Comparison of ENCODE assay signal across 8 cellular contexts in genomic region chr1:248824701-248825100, GRCh38. TPM values are rescaled to one million over a fixed set of nuclear protein-coding genes. Genes with fewer than 3 reads are reported as not detected.
DNase-seq lines count a peak whose midpoint lies in the region; TF ChIP-seq lines count a peak whose summit lies in the region.

No MANE protein-coding gene starts in this region.

- peak overlapping the region; percentile 53 for H3K27ac Mint-ChIP-seq in chondrocyte (ENCODE audit: unreplicated experiment)

- H3K27me3 Mint-ChIP-seq in chondrocyte (ENCODE audit: low read depth) = no peaks in the 10 kb centered on the region

- TF ChIP-seq CTCF in AG04449 (IDR thresholded peaks at IDR 0.05; ENCODE audit: insufficient read depth, low read length, missing control alignments) (no peak), chondrocyte (IDR thresholded peaks at IDR 0.05) (no peak)

- POLR2A ChIA-PET in AG04449 (lab: Yijun Ruan, JAX) = interaction anchor here (0.6 to 3.3 kb wide), 3 partner anchors 13 to 1962 kb away, joined by 4 to 23 read pairs (median 5); partner anchors contain the start of genes ZNF672 and ZNF692

- H3K4me1 ChIP-seq in muscle layer of duodenum (ENCODE audit: control insufficient read depth in 1 of 2, insufficient read depth in 2 of 2, low read length in 2 of 2) = peaks cover 18 to 64% of the 10 kb centered on the region in 2 donors

- CTCF ChIA-PET in AG04449 (lab: Yijun Ruan, JAX) = interaction anchor here (1.5 to 5.4 kb wide), 3 partner anchors 13 to 34 kb away, joined by 5 to 56 read pairs (median 8); partner anchors contain the start of genes ZNF672 and ZNF692

- no peaks in the 10 kb centered on the region for H3K27me3 ChIP-seq in muscle layer of duodenum (ENCODE audit: low read depth, low read length)

- peak overlapping the region; percentile 92 for H3K4me3 Mint-ChIP-seq in chondrocyte (ENCODE audit: unreplicated experiment)

- no peaks in the 10 kb centered on the region for H3K9me3 ChIP-seq in muscle layer of duodenum (ENCODE audit: control insufficient read depth in 1 of 2, low read length in 2 of 2)

- no peaks in the 10 kb centered on the region for H3K9me3 Mint-ChIP-seq in chondrocyte (ENCODE audit: low read depth)

- H3K4me3 ChIP-seq in AG04449 (ENCODE audit: low read depth, low read length) (peak overlapping the region; percentile 71), muscle layer of duodenum (ENCODE audit: low read depth in 1 of 2, low read length in 2 of 2) (peak overlapping the region; percentile 94 to 95)
- peak overlapping the region; percentile 87 for H3K4me3 ChIP-seq in Jurkat, Clone E6-1 (ENCODE audit: low read length)

- peak overlapping the region; percentile 99 for H3K27ac ChIP-seq in muscle layer of duodenum (ENCODE audit: low read length)

- H3K4me1 Mint-ChIP-seq in chondrocyte (ENCODE audit: low read depth) = peaks cover 62% of the 10 kb centered on the region

- H3K36me3 Mint-ChIP-seq in chondrocyte (ENCODE audit: low read depth) = peaks cover 5% of the 10 kb centered on the region

- H3K36me3 ChIP-seq in muscle layer of duodenum (ENCODE audit: control insufficient read depth in 1 of 2, insufficient read depth in 2 of 2, low read length in 2 of 2) = peaks cover 0 to 29% of the 10 kb centered on the region in 2 donors

- no peak for DNase-seq in AG04449 (ENCODE audit: low read depth, low spot score)
- DNase-seq in Jurkat, Clone E6-1 (ENCODE audit: low read depth, low spot score) = no peak
- DNase-seq in chondrocyte (ENCODE audit: low spot score) = no peak
- DNase-seq in NCI-H1417 treated with DMSO at 0.1 percent for 48 hours (lab: John Stamatoyannopoulos, UW) = no peak
- DNase-seq in EL = no peak
- no peak for DNase-seq in dedifferentiated amniotic fluid mesenchymal stem cell (ENCODE audit: extremely low spot score)
- DNase-seq in NCI-H2171 (lab: John Stamatoyannopoulos, UW) = no peak

RNA-seq across cellular contexts. Expression of gene SH3BP5L, which starts 1.0 kb away (rescaled TPM):
- polyA plus RNA-seq in Jurkat, Clone E6-1 (2012; ENCODE audit: insufficient read depth, insufficient read length) = 21.1 TPM
- total RNA-seq in chondrocyte = 30.1 to 33.9 TPM (median 30.8 TPM) in 3 replicates

RNA-seq across cellular contexts. Expression of gene ZNF672, which starts 13.3 kb away (rescaled TPM):
- polyA plus RNA-seq in Jurkat, Clone E6-1 (2012; ENCODE audit: insufficient read depth, insufficient read length) = 36.6 TPM
- total RNA-seq in chondrocyte = 17.1 to 20.2 TPM (median 19.8 TPM) in 3 replicates

RNA-seq across cellular contexts. Expression of gene ZNF692, which starts 34.2 kb away (rescaled TPM):
- polyA plus RNA-seq in Jurkat, Clone E6-1 (2012; ENCODE audit: insufficient read depth, insufficient read length) = 80.0 TPM
- 20.7 to 36.4 TPM (median 21.6 TPM) in 3 replicates for total RNA-seq in chondrocyte
